8 cellular contexts compared by ENCODE assay signal in genomic region chr15:42490743-42491539, GRCh38. TPM values are rescaled to one million over a fixed set of nuclear protein-coding genes. Genes with fewer than 3 reads are reported as not detected.
DNase-seq lines count a peak whose midpoint lies in the region; ATAC-seq and TF ChIP-seq lines count a peak whose summit lies in the region.

Gene ZNF106, minus strand, starts transcription at chr15:42491141. Its CDS starts 18,852 bp downstream, at chr15:42472289.

- TF ChIP-seq CTCF in left ventricle myocardium inferior (IDR thresholded peaks at IDR 0.05; ENCODE audit: borderline replicate concordance): no peak
- no peak for TF ChIP-seq CTCF in upper lobe of right lung (IDR thresholded peaks at IDR 0.05)

- H3K27ac Mint-ChIP-seq in T-helper 1 cell treated with Interleukin-12 subunit alpha and Interleukin-12 subunit beta and Interleukin-4 antibody, amounts not matched to agents 30 μg/mL and 1 μg/mL, for 36 hours: peak within 1 kb of the TSS; percentile 89

- no peaks in the 10 kb centered on the region for H3K27me3 Mint-ChIP-seq in T-helper 1 cell treated with Interleukin-12 subunit alpha and Interleukin-12 subunit beta and Interleukin-4 antibody, amounts not matched to agents 30 μg/mL and 1 μg/mL, for 36 hours (ENCODE audit: low read depth)

- H3K4me1 ChIP-seq in left ventricle myocardium inferior: peaks cover 65% of the 10 kb centered on the region
- peaks cover 41% of the 10 kb centered on the region for H3K4me1 ChIP-seq in upper lobe of right lung

- H3K9me3 ChIP-seq in left ventricle myocardium inferior (replicated peaks) (no peaks in the 10 kb centered on the region), upper lobe of right lung (no peaks in the 10 kb centered on the region)

- peak within 1 kb of the TSS; percentile 96 for H3K4me3 ChIP-seq in left ventricle myocardium inferior
- H3K4me3 ChIP-seq in upper lobe of right lung: peak within 1 kb of the TSS; percentile 97

- intact Hi-C loops in left ventricle myocardium inferior (cut with micrococcal nuclease): no loop called here
- intact Hi-C loops in posterior vena cava (cut with DNase I): loop anchor here in 1 of 2 donors (5.0 kb wide), 1 partner anchor 559 kb away; no protein-coding TSS in a partner anchor
- intact Hi-C loops in upper lobe of right lung (cut with DNase I): no loop called here

- DNase-seq in ELR (ENCODE audit: low read depth): peak; percentile 94
- DNase-seq in NCI-H1694 treated with DMSO at 0.1 percent for 48 hours (lab: John Stamatoyannopoulos, UW): peak; percentile 76
- DNase-seq in amniotic stem cell (lab: John Stamatoyannopoulos, UW): peak; percentile 79
- peak; percentile 86 for DNase-seq in left ventricle myocardium inferior
- peak; percentile 96 for DNase-seq in posterior vena cava (ENCODE audit: low spot score)
- peak; percentile 92 for DNase-seq in upper lobe of right lung

- H3K9me3 Mint-ChIP-seq in T-helper 1 cell treated with Interleukin-12 subunit alpha and Interleukin-12 subunit beta and Interleukin-4 antibody, amounts not matched to agents 30 μg/mL and 1 μg/mL, for 36 hours: no peaks in the 10 kb centered on the region

- peak within 1 kb of the TSS; percentile 95 for H3K27ac ChIP-seq in left ventricle myocardium inferior (replicated peaks)
- peak within 1 kb of the TSS; percentile 98 for H3K27ac ChIP-seq in upper lobe of right lung

- no peaks in the 10 kb centered on the region for H3K27me3 ChIP-seq in left ventricle myocardium inferior (ENCODE audit: low read depth)
- H3K27me3 ChIP-seq in upper lobe of right lung: no peaks in the 10 kb centered on the region

- H3K36me3 ChIP-seq in left ventricle myocardium inferior: no peaks in the 10 kb centered on the region
- H3K36me3 ChIP-seq in upper lobe of right lung: no peaks in the 10 kb centered on the region

- H3K36me3 Mint-ChIP-seq in T-helper 1 cell treated with Interleukin-12 subunit alpha and Interleukin-12 subunit beta and Interleukin-4 antibody, amounts not matched to agents 30 μg/mL and 1 μg/mL, for 36 hours (ENCODE audit: low read depth): peaks cover 10% of the 10 kb centered on the region

- peaks cover 36% of the 10 kb centered on the region for H3K4me1 Mint-ChIP-seq in T-helper 1 cell treated with Interleukin-12 subunit alpha and Interleukin-12 subunit beta and Interleukin-4 antibody, amounts not matched to agents 30 μg/mL and 1 μg/mL, for 36 hours (ENCODE audit: low read depth)

- peak within 1 kb of the TSS; percentile 100 for H3K4me3 Mint-ChIP-seq in T-helper 1 cell treated with Interleukin-12 subunit alpha and Interleukin-12 subunit beta and Interleukin-4 antibody, amounts not matched to agents 30 μg/mL and 1 μg/mL, for 36 hours

- ATAC-seq in HG02642 (IDR thresholded peaks at IDR 0.05; ENCODE audit: poor library complexity, unreplicated experiment) (peak; percentile 70), upper lobe of right lung (peak; percentile 76)

RNA-seq across cellular contexts. Expression of gene ZNF106, which starts in this region (rescaled TPM):
- total RNA-seq in left ventricle myocardium inferior (680 TPM), posterior vena cava (10 to 100 TPM; 70.1 to 84.2 TPM), upper lobe of right lung (118 TPM)

Comparison
In these comparisons a context has a peak if more than half of its experiments do, and no peak if none do; other contexts are left out.
1. Peak in every context shown above with its lines: DNase-seq, ATAC-seq, H3K4me3 ChIP-seq and H3K27ac ChIP-seq.